ENCODE assay signal across 24 cellular contexts in genomic region chr2:217755027-217755756, GRCh38.
DNase-seq lines count a peak whose midpoint lies in the region; ATAC-seq, FAIRE-seq and TF ChIP-seq lines count a peak whose summit lies in the region.
"Had no signal": no experiment of that assay in that cellular context is flagged by ENCODE, and none has a peak within 500 bp of the region (broad histone marks: within the 10 kb centered on the region; RNA-seq: fewer than 3 reads in every experiment).

No MANE protein-coding gene starts in this region.

- no peak for ATAC-seq in CD8-positive, alpha-beta T cell
- ATAC-seq: foreskin keratinocyte, GM12878, left colon, Right ventricle myocardium inferior, sciatic nerve had no signal

- no peak for TF ChIP-seq POLR2A in breast epithelium (IDR thresholded peaks at IDR 0.05)

- H3K9me2 ChIP-seq in Loucy (replicated peaks; ENCODE audit: low read depth, low read length) = no peaks in the 10 kb centered on the region

- no peaks in the 10 kb centered on the region for H3K36me3 Mint-ChIP-seq in CD8-positive, alpha-beta T cell
- H3K36me3 Mint-ChIP-seq in endodermal cell (ENCODE audit: low read depth) = no peaks in the 10 kb centered on the region

- 67 to 68% methylated on average over 3 to 5 of the region's 5 CpGs for WGBS in endodermal cell (ENCODE audit: insufficient coverage in 1 of 2, insufficient read length in 1 of 2), 2 experiments
- WGBS in small intestine, 3 donors = 55 to 64% (median 59%) methylated on average over 5 of the region's 5 CpGs

- peaks cover 4% of the 10 kb centered on the region for H3K27me3 Mint-ChIP-seq in CD8-positive, alpha-beta T cell (ENCODE audit: low read depth)
- peaks cover 21% of the 10 kb centered on the region for H3K27me3 Mint-ChIP-seq in endodermal cell (ENCODE audit: insufficient read depth)

- intact Hi-C loops in CD8-positive, alpha-beta T cell (cut with DNase I, micrococcal nuclease) = loop anchor here in 1 of 2 experiments (5.0 kb wide), 1 partner anchor 1238 kb away; no protein-coding TSS in a partner anchor
- intact Hi-C loops in breast epithelium (cut with DNase I; ENCODE audit: low total_unique reads) = no loop called here

- H3K27me3 ChIP-seq in CD8-positive, alpha-beta T cell (ENCODE audit: insufficient read depth, low read length) = no peaks in the 10 kb centered on the region
- H3K27me3 ChIP-seq in Loucy (ENCODE audit: insufficient read depth, low read length, poor library complexity, severe bottlenecking) = no peaks in the 10 kb centered on the region
- peaks cover 9% of the 10 kb centered on the region for H3K27me3 ChIP-seq in endodermal cell (ENCODE audit: control insufficient read depth, insufficient read depth, low read length, poor library complexity, severe bottlenecking)
- H3K27me3 ChIP-seq in small intestine (ENCODE audit: control insufficient read depth in 2 of 2, insufficient read depth in 2 of 2, low read length in 2 of 2) = no peaks in the 10 kb centered on the region
- H3K27me3 ChIP-seq in breast epithelium = no peaks in the 10 kb centered on the region
- H3K27me3 ChIP-seq: adrenal gland, cardiac muscle cell had no signal

- H4K20me1 ChIP-seq in Loucy (ENCODE audit: insufficient read depth, low read length, poor library complexity, severe bottlenecking) = no peaks in the 10 kb centered on the region

- H3K79me2 ChIP-seq in Loucy (ENCODE audit: insufficient read depth, low read length) = no peaks in the 10 kb centered on the region

- no peak overlapping the region for H2AFZ ChIP-seq in Loucy (ENCODE audit: low read length)

- TF ChIP-seq CTCF in CD8-positive, alpha-beta T cell (IDR thresholded peaks at IDR 0.05) = no peak
- TF ChIP-seq CTCF in Loucy (conservative IDR thresholded peaks at IDR 0.05; ENCODE audit: low read length) (no peak), endodermal cell (conservative IDR thresholded peaks at IDR 0.05) (no peak), breast epithelium (IDR thresholded peaks at IDR 0.05) (no peak)

- H3K9me3 ChIP-seq in CD8-positive, alpha-beta T cell (ENCODE audit: low read length) = no peaks in the 10 kb centered on the region
- H3K9me3 ChIP-seq in Loucy (ENCODE audit: insufficient read depth, low read depth, low read length) = no peaks in the 10 kb centered on the region
- no peaks in the 10 kb centered on the region for H3K9me3 ChIP-seq in endodermal cell (ENCODE audit: control insufficient read depth, low read length)
- no peaks in the 10 kb centered on the region for H3K9me3 ChIP-seq in small intestine (ENCODE audit: control insufficient read depth, low read depth)
- H3K9me3 ChIP-seq in breast epithelium = no peaks in the 10 kb centered on the region
- H3K9me3 ChIP-seq: adrenal gland had no signal

- no peaks in the 10 kb centered on the region for H3K36me3 ChIP-seq in CD8-positive, alpha-beta T cell (ENCODE audit: insufficient read depth, low read length)
- H3K36me3 ChIP-seq in Loucy (ENCODE audit: insufficient read depth, low read length) (no peaks in the 10 kb centered on the region), endodermal cell (ENCODE audit: control insufficient read depth, insufficient read depth, low read length) (no peaks in the 10 kb centered on the region), small intestine (ENCODE audit: control insufficient read depth in 2 of 2, insufficient read depth in 2 of 2, low read length in 2 of 2) (no peaks in the 10 kb centered on the region), breast epithelium (no peaks in the 10 kb centered on the region)
- H3K36me3 ChIP-seq: adrenal gland, cardiac muscle cell had no signal

- peaks cover 25% of the 10 kb centered on the region for H3K4me1 Mint-ChIP-seq in CD8-positive, alpha-beta T cell (ENCODE audit: low read depth)
- H3K4me1 Mint-ChIP-seq in endodermal cell = peaks cover 5% of the 10 kb centered on the region

- H3K9ac ChIP-seq in Loucy (ENCODE audit: low read depth, low read length, poor library complexity, severe bottlenecking) (no peak overlapping the region), endodermal cell (ENCODE audit: extremely low read depth, low read length, poor library complexity, severe bottlenecking) (no peak overlapping the region)
- H3K9ac ChIP-seq: KMS-11 had no signal

- H3K4me1 ChIP-seq in CD8-positive, alpha-beta T cell (ENCODE audit: insufficient read depth, low read length) = peaks cover 25% of the 10 kb centered on the region
- H3K4me1 ChIP-seq in Loucy (ENCODE audit: insufficient read depth, low read length, poor library complexity, severe bottlenecking) (peaks cover 24% of the 10 kb centered on the region), endodermal cell (ENCODE audit: control insufficient read depth, insufficient read depth, low read length) (no peaks in the 10 kb centered on the region), small intestine (ENCODE audit: control insufficient read depth in 2 of 2, insufficient read depth in 1 of 2, low read depth in 1 of 2, low read length in 1 of 2) (no peaks in the 10 kb centered on the region), breast epithelium (no peaks in the 10 kb centered on the region)
- H3K4me1 ChIP-seq: foreskin keratinocyte had no signal

- peak overlapping the region; percentile 77 for H3K4me2 ChIP-seq in Loucy (ENCODE audit: low read depth, low read length, poor library complexity, severe bottlenecking)
- H3K4me2 ChIP-seq: KMS-11 had no signal

- H3K27ac Mint-ChIP-seq in CD8-positive, alpha-beta T cell = peak overlapping the region; percentile 12
- H3K27ac Mint-ChIP-seq in endodermal cell = no peak overlapping the region
- H3K27ac Mint-ChIP-seq: activated T-helper 2 cell treated with anti-CD3 and anti-CD28 coated beads, Interferon-gamma antibody, Interleukin-2, Interleukin-4, amounts not matched to agents 10 μg/mL and 5 μg/mL and 100 μg/mL, durations not matched to agents 14 hours and 24 hours and 36 hours had no signal

- H3F3A ChIP-seq in Loucy (ENCODE audit: low read depth) = no peaks in the 10 kb centered on the region

- POLR2A ChIA-PET in CD8-positive, alpha-beta T cell (lab: Charles Lee) = no interaction called here

- no peak for DNase-seq in CD8-positive, alpha-beta T cell
- DNase-seq in endodermal cell = peak; percentile 17
- DNase-seq in small intestine = peak; percentile 3
- no peak for DNase-seq in AG20443 (ENCODE audit: low spot score)
- DNase-seq in NCI-H128 (lab: John Stamatoyannopoulos, UW; ENCODE audit: unreplicated experiment) = no peak
- no peak for DNase-seq in breast epithelium (ENCODE audit: low spot score in 2 of 2)
- DNase-seq in DMS 273 treated with DMSO at 0.1 percent for 48 hours (lab: John Stamatoyannopoulos, UW) = no peak
- DNase-seq: adrenal gland; CD8-positive, alpha-beta memory T cell; DMS79 treated with DMSO at 0.1 percent for 48 hours; foreskin keratinocyte; left colon; mesenchymal stem cell; MV-4-11; NCI-H1930; NCI-H446; posterior cingulate gyrus had no signal

- CTCF ChIA-PET in CD8-positive, alpha-beta T cell (lab: Charles Lee) = interaction anchor here (0.7 to 1.8 kb wide), 13 partner anchors 8 to 1064 kb away, joined by 3 to 7 read pairs (median 4); no protein-coding TSS in a partner anchor

- H3K4me3 Mint-ChIP-seq in CD8-positive, alpha-beta T cell = peak overlapping the region; percentile 16
- H3K4me3 Mint-ChIP-seq in endodermal cell = no peak overlapping the region

- FAIRE-seq in small intestine (lab: Jason Lieb, UNC) = no peak
- FAIRE-seq: GM12878 had no signal

- no peak overlapping the region for H3K4me3 ChIP-seq in CD8-positive, alpha-beta T cell (ENCODE audit: low read depth, low read length)
- H3K4me3 ChIP-seq in Loucy (ENCODE audit: low read length, poor library complexity, severe bottlenecking) = peak overlapping the region; percentile 71
- no peak overlapping the region for H3K4me3 ChIP-seq in endodermal cell (ENCODE audit: low read length)
- no peak overlapping the region for H3K4me3 ChIP-seq in small intestine (ENCODE audit: low read depth in 1 of 2, low read length in 2 of 2)
- H3K4me3 ChIP-seq in breast epithelium = no peak overlapping the region
- H3K4me3 ChIP-seq: adrenal gland, cardiac muscle cell, GM12878 had no signal

- no peaks in the 10 kb centered on the region for H3K9me3 Mint-ChIP-seq in CD8-positive, alpha-beta T cell
- H3K9me3 Mint-ChIP-seq in endodermal cell = no peaks in the 10 kb centered on the region
- H3K9me3 Mint-ChIP-seq: activated T-helper 2 cell treated with anti-CD3 and anti-CD28 coated beads, Interferon-gamma antibody, Interleukin-2, Interleukin-4, amounts not matched to agents 10 μg/mL and 5 μg/mL and 100 μg/mL, durations not matched to agents 14 hours and 24 hours and 36 hours; CD8-positive, alpha-beta memory T cell had no signal

- no peak overlapping the region for H3K27ac ChIP-seq in CD8-positive, alpha-beta T cell (ENCODE audit: low read depth, low read length)
- H3K27ac ChIP-seq in endodermal cell (ENCODE audit: low read depth, low read length) (no peak overlapping the region), small intestine (ENCODE audit: low read depth in 1 of 2, low read length in 1 of 2) (no peak overlapping the region), breast epithelium (no peak overlapping the region)
- H3K27ac ChIP-seq: cardiac muscle cell, foreskin keratinocyte, KMS-11 had no signal

Comparison
In these comparisons a context has a peak if more than half of its experiments do, and no peak if none do; other contexts are left out.
1. DNase-seq: peak in endodermal cell (single experiment) and small intestine (single experiment); none in CD8-positive, alpha-beta T cell (0 of 7), AG20443 (single experiment), NCI-H128 (single experiment), breast epithelium (0 of 2) and DMS 273 treated with DMSO at 0.1 percent for 48 hours (single experiment).